25 cellular contexts compared by ENCODE assay signal in the genomic region with DNA sequence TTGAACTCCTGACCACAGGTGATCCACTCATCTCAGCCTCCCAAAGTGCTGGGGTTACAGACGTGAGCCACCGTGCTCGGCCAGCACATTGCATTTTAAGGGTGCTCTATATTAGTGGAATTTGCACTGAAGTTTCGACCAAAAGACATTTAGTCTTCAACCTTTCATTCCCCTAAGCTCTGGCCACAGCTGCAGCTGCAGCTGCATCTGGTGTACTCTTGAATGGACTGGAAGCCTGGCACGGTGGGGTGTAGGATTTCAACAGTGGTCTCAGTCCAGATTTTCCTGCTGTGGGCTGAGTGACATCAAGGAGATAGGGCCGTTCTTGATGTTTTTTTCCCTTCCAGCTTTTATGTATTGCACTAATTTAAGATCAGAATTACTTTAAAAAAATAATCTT.
"Had no signal": no experiment of that assay in that cellular context is flagged by ENCODE, and none has a peak within 500 bp of the region (broad histone marks: within the 10 kb centered on the region; RNA-seq: fewer than 3 reads in every experiment).

No MANE protein-coding gene starts in this region.

- H3K36me3 ChIP-seq: adrenal gland, ascending aorta, brain microvascular endothelial cell, colonic mucosa, gastroesophageal sphincter, heart right ventricle, thyroid gland had no signal

- H3K9me3 Mint-ChIP-seq: activated T-cell treated with anti-CD3 and anti-CD28 coated beads, Interleukin-2, amount 50 U/mL, for 24 hours; activated T-helper 2 cell treated with anti-CD3 and anti-CD28 coated beads, Interferon-gamma antibody, Interleukin-2, Interleukin-4, amounts not matched to agents 10 μg/mL and 5 μg/mL and 100 μg/mL, durations not matched to agents 14 hours and 24 hours and 36 hours; central memory CD8-positive, alpha-beta T cell; WTC11 had no signal

- H3K4me1 Mint-ChIP-seq: central memory CD8-positive, alpha-beta T cell had no signal

- H3K27me3 ChIP-seq: adrenal gland, ascending aorta, brain microvascular endothelial cell, colonic mucosa, gastroesophageal sphincter, heart right ventricle, thyroid gland had no signal

- H3K9me3 ChIP-seq: adrenal gland, ascending aorta, colonic mucosa, gastroesophageal sphincter, heart right ventricle, thyroid gland had no signal

- H3K27ac Mint-ChIP-seq: activated naive CD8-positive, alpha-beta T cell; activated T-cell treated with anti-CD3 and anti-CD28 coated beads, Interleukin-2, amount 50 U/mL, for 24 hours; activated T-helper 2 cell treated with anti-CD3 and anti-CD28 coated beads, Interferon-gamma antibody, Interleukin-2, Interleukin-4, amounts not matched to agents 10 μg/mL and 5 μg/mL and 100 μg/mL, durations not matched to agents 14 hours and 24 hours and 36 hours; WTC11 had no signal

- H3K4me1 ChIP-seq: adrenal gland, colonic mucosa had no signal

- H3K36me3 Mint-ChIP-seq: activated naive CD8-positive, alpha-beta T cell; WTC11 had no signal

- DNase-seq: activated CD4-positive, alpha-beta T cell treated with anti-CD3 and anti-CD28 coated beads, Interleukin-2, amount 50 U/mL, for 4 hours; activated CD8-positive, alpha-beta memory T cell treated with anti-CD3 and anti-CD28 coated beads for 24 hours; activated CD8-positive, alpha-beta memory T cell treated with anti-CD3 and anti-CD28 coated beads, Interleukin-2, amount 50 U/mL, for 4 hours; activated naive CD4-positive, alpha-beta T cell; activated T-cell treated with anti-CD3 and anti-CD28 coated beads, Interleukin-2, amount 50 U/mL, for 24 hours; adrenal gland; brain microvascular endothelial cell; colonic mucosa; heart right ventricle; left colon; occipital lobe; small intestine; stimulated activated CD4-positive, alpha-beta T cell treated with anti-CD3 and anti-CD28 coated beads, Interleukin-15, amount 100 ng/mL, for 24 hours; stimulated activated CD4-positive, alpha-beta T cell treated with anti-CD3 and anti-CD28 coated beads, Interleukin-4, amount 100 ng/mL, for 1 hour; stimulated activated naive CD4-positive, alpha-beta T cell; T1000; thyroid gland had no signal

- H3K27me3 Mint-ChIP-seq: activated naive CD8-positive, alpha-beta T cell; activated T-cell treated with anti-CD3 and anti-CD28 coated beads, Interleukin-2, amount 50 U/mL, for 24 hours; central memory CD8-positive, alpha-beta T cell had no signal

- H3K4me3 Mint-ChIP-seq: activated naive CD8-positive, alpha-beta T cell; activated T-cell treated with anti-CD3 and anti-CD28 coated beads, Interleukin-2, amount 50 U/mL, for 24 hours; central memory CD8-positive, alpha-beta T cell; WTC11 had no signal

- ATAC-seq: gastroesophageal sphincter, left colon, sciatic nerve, WTC11 had no signal

- H3K4me3 ChIP-seq: adrenal gland, ascending aorta, colonic mucosa, gastroesophageal sphincter, heart right ventricle, lung, thyroid gland had no signal

- H3K27ac ChIP-seq: adrenal gland, ascending aorta, brain microvascular endothelial cell, colonic mucosa, gastroesophageal sphincter, heart right ventricle, thyroid gland had no signal
